21 cellular contexts compared by ENCODE assay signal in the genomic region with DNA sequence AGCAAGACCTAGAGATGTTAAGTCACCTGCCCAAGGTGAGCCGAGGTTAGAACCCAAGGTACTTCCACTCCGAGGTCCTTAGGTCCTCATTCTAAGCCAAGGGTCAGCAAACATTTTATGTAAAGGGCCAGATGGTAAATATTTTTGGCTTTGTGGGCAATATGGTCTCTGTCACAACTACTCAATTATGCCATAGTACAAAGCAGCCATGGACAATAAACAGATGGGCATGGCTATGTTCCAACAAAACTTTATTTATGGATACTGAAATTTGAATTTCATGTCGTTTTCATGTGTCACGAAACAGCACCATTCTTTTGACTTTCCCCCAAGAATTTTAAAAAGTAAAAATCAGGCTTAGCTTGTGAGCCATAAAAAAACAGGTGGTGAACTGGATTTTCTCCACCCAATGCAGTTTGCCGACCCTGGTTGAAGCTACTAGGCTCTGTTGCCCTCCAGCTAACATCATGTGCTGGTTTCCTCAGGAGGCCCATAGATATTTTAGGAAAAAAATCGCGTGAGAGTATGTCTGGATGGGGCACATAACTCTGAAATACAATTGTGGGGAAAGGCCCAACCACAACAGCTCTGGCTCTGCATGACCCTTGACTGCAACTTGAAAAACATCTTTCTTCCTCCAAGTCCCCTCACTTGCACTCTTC. TPM values are rescaled to one million over a fixed set of nuclear protein-coding genes. Genes with fewer than 3 reads are reported as not detected.
DNase-seq lines count a peak whose midpoint lies in the region; ATAC-seq, FAIRE-seq and TF ChIP-seq lines count a peak whose summit lies in the region.
"Had no signal": no experiment of that assay in that cellular context is flagged by ENCODE, and none has a peak within 500 bp of the region (broad histone marks: within the 10 kb centered on the region; RNA-seq: fewer than 3 reads in every experiment).

No MANE protein-coding gene starts in this region.

- ATAC-seq in GM12878: peak; percentile 83
- peak; percentile 62 for ATAC-seq in stimulated activated naive CD8-positive, alpha-beta T cell treated with anti-CD3 and anti-CD28 coated beads, Interleukin-15, amount 100 ng/mL, for 72 hours
- ATAC-seq in GM18502 (IDR thresholded peaks at IDR 0.05; ENCODE audit: poor library complexity, unreplicated experiment): no peak

- H3K27ac Mint-ChIP-seq in stimulated activated naive CD8-positive, alpha-beta T cell treated with anti-CD3 and anti-CD28 coated beads, Interleukin-15, amount 100 ng/mL, for 72 hours: peak overlapping the region in 1 of 2 donors; percentile 66
- H3K27ac Mint-ChIP-seq in activated CD4-positive, alpha-beta memory T cell treated with anti-CD3 and anti-CD28 coated beads for 36 hours: no peak overlapping the region
- H3K27ac Mint-ChIP-seq: neural progenitor cell had no signal

- SMC1A ChIA-PET in GM12878 (lab: Charles Lee; ENCODE audit: uncharacterized antibody, unreplicated experiment): interaction anchor here (0.7 to 8.9 kb wide), 7 partner anchors 10 to 26 kb away, joined by 3 to 62 read pairs (median 16); no protein-coding TSS in a partner anchor

- peaks cover 85% of the 10 kb centered on the region for H3K79me2 ChIP-seq in mammary epithelial cell (ENCODE audit: insufficient read depth, low read length)
- peaks cover 15% of the 10 kb centered on the region for H3K79me2 ChIP-seq in GM12878 (ENCODE audit: control insufficient read depth, insufficient read depth, low read length)

- H3K4me1 ChIP-seq in mammary epithelial cell (ENCODE audit: insufficient read depth, low read length) (peaks cover 7% of the 10 kb centered on the region), breast epithelium (no peaks in the 10 kb centered on the region), GM12878 (ENCODE audit: control insufficient read depth, insufficient read depth, low read length) (peaks cover 13% of the 10 kb centered on the region)
- H3K4me1 ChIP-seq: neural progenitor cell had no signal

- intact Hi-C loops in mammary epithelial cell (cut with micrococcal nuclease) (no loop called here), breast epithelium (cut with DNase I; ENCODE audit: low total_unique reads) (no loop called here), GM12878 (cut with micrococcal nuclease; ENCODE audit: unreplicated experiment) (loop anchor here (1.0 kb wide), 1 partner anchor 11 kb away; no protein-coding TSS in a partner anchor)
- intact Hi-C loops in activated CD4-positive, alpha-beta memory T cell treated with anti-CD3 and anti-CD28 coated beads for 36 hours (cut with micrococcal nuclease): no loop called here

- FAIRE-seq in GM12878 (lab: Jason Lieb, UNC): peak; percentile 18
- FAIRE-seq: D721Med, H1, HTR-8/SVneo had no signal

- in situ Hi-C loops in mammary epithelial cell (cut with MboI; ENCODE audit: low sequenced_read_pairs in 2 of 2) (no loop called here), GM12878 (cut with MboI) (no loop called here)

- H3K4me3 ChIP-seq in mammary epithelial cell (replicated peaks in 1 of 3; ENCODE audit: insufficient read depth in 1 of 3, low read depth in 2 of 3, low read length in 3 of 3) (no peak overlapping the region), breast epithelium (no peak overlapping the region), GM12878 (no peak overlapping the region)
- H3K4me3 ChIP-seq: lung, neural progenitor cell, tibial nerve had no signal

- no peak for TF ChIP-seq POLR2A in breast epithelium (IDR thresholded peaks at IDR 0.05)
- no peak for TF ChIP-seq POLR2A in GM12878 (IDR thresholded peaks at IDR 0.05; ENCODE audit: low read depth, low read length)

- H4K20me1 ChIP-seq in mammary epithelial cell (ENCODE audit: insufficient read depth, low read length): no peaks in the 10 kb centered on the region
- no peaks in the 10 kb centered on the region for H4K20me1 ChIP-seq in GM12878 (ENCODE audit: control insufficient read depth, insufficient read depth)

- no peak for DNase-seq in mammary epithelial cell
- no peak for DNase-seq in breast epithelium (ENCODE audit: low spot score in 2 of 2)
- DNase-seq in SIG-M5 (lab: John Stamatoyannopoulos, UW): peak; percentile 7
- no peak for DNase-seq in GM12878 (ENCODE audit: low read depth, low spot score)
- DNase-seq in stimulated activated naive CD8-positive, alpha-beta T cell treated with anti-CD3 and anti-CD28 coated beads, Interleukin-15, amount 100 ng/mL, for 72 hours: no peak
- DNase-seq in activated CD4-positive, alpha-beta memory T cell treated with anti-CD3 and anti-CD28 coated beads for 36 hours: no peak
- no peak for DNase-seq in central memory CD4-positive, alpha-beta T cell
- DNase-seq: activated CD4-positive, alpha-beta T cell treated with anti-CD3 and anti-CD28 coated beads, Interleukin-2, amount 50 U/mL, for 1 hour; activated effector memory CD4-positive, alpha-beta T cell treated with Interleukin-2 at 50 U/mL for 16 hours; foreskin fibroblast; NCI-H2029; NCI-H748 treated with DMSO at 0.1 percent for 48 hours; T1000 had no signal

- no peak overlapping the region for H3K4me2 ChIP-seq in mammary epithelial cell (ENCODE audit: insufficient read depth, low read depth, low read length)
- H3K4me2 ChIP-seq in GM12878 (ENCODE audit: control insufficient read depth, insufficient read depth): peak overlapping the region; percentile 20; the same call in 1 of the 2 replicates
- H3K4me2 ChIP-seq: neural progenitor cell had no signal

- no peaks in the 10 kb centered on the region for H3K27me3 Mint-ChIP-seq in stimulated activated naive CD8-positive, alpha-beta T cell treated with anti-CD3 and anti-CD28 coated beads, Interleukin-15, amount 100 ng/mL, for 72 hours
- no peaks in the 10 kb centered on the region for H3K27me3 Mint-ChIP-seq in activated CD4-positive, alpha-beta memory T cell treated with anti-CD3 and anti-CD28 coated beads for 36 hours

- no peak overlapping the region for H2AFZ ChIP-seq in mammary epithelial cell (ENCODE audit: low read depth, low read length)
- H2AFZ ChIP-seq in GM12878 (ENCODE audit: control insufficient read depth, low read depth, low read length): no peak overlapping the region
- H2AFZ ChIP-seq: neural progenitor cell had no signal

- TSS peak; percentile 7 for BruUV-seq in mammary epithelial cell (replicated peaks; lab: Mats Ljungman, UMichigan)
- TSS peak; percentile 30 for BruUV-seq in GM12878 (replicated peaks; lab: Mats Ljungman, UMichigan)

- POLR2A ChIA-PET in GM12878 (lab: Charles Lee): interaction anchor here (0.7 to 1.9 kb wide), 7 partner anchors 9 to 48 kb away, joined by 3 to 9 read pairs (median 5); no protein-coding TSS in a partner anchor
- POLR2A ChIA-PET in activated CD4-positive, alpha-beta memory T cell treated with anti-CD3 and anti-CD28 coated beads for 36 hours (lab: Charles Lee): no interaction called here

- no peaks in the 10 kb centered on the region for H3K27me3 ChIP-seq in mammary epithelial cell (ENCODE audit: insufficient read depth, low read length)
- no peaks in the 10 kb centered on the region for H3K27me3 ChIP-seq in breast epithelium
- H3K27me3 ChIP-seq in GM12878 (replicated peaks in 1 of 2; ENCODE audit: control insufficient read depth in 2 of 2, insufficient read depth in 2 of 2, low read length in 1 of 2): no peaks in the 10 kb centered on the region
- H3K27me3 ChIP-seq: neural progenitor cell, tibial nerve had no signal

- peak; percentile 75 to 88; a peak in 3 of 4 replicates for TF ChIP-seq EP300 in GM12878 (IDR thresholded peaks at IDR 0.05; ENCODE audit: borderline replicate concordance in 1 of 2, control insufficient read depth in 1 of 2, low read depth in 2 of 2, low read length in 2 of 2)

- peaks cover 26% of the 10 kb centered on the region for H3K36me3 Mint-ChIP-seq in activated CD4-positive, alpha-beta memory T cell treated with anti-CD3 and anti-CD28 coated beads for 36 hours
- H3K36me3 Mint-ChIP-seq: neural progenitor cell had no signal

- TF ChIP-seq RAD21 in GM12878 (IDR thresholded peaks at IDR 0.05; ENCODE audit: insufficient read depth, low read depth, low read length): no peak

- H3K9me3 ChIP-seq in mammary epithelial cell (replicated peaks; ENCODE audit: insufficient read depth, low read length): no peaks in the 10 kb centered on the region
- no peaks in the 10 kb centered on the region for H3K9me3 ChIP-seq in breast epithelium
- no peaks in the 10 kb centered on the region for H3K9me3 ChIP-seq in GM12878 (replicated peaks; ENCODE audit: control insufficient read depth, insufficient read depth, low read length)
- H3K9me3 ChIP-seq: tibial nerve had no signal

- H3K4me3 Mint-ChIP-seq in stimulated activated naive CD8-positive, alpha-beta T cell treated with anti-CD3 and anti-CD28 coated beads, Interleukin-15, amount 100 ng/mL, for 72 hours: peak overlapping the region; percentile 10 to 25
- no peak overlapping the region for H3K4me3 Mint-ChIP-seq in activated CD4-positive, alpha-beta memory T cell treated with anti-CD3 and anti-CD28 coated beads for 36 hours
- H3K4me3 Mint-ChIP-seq: neural progenitor cell had no signal

- TF ChIP-seq CTCF in mammary epithelial cell (conservative IDR thresholded peaks at IDR 0.05 in 1 of 2, IDR thresholded peaks at IDR 0.05 in 1 of 2; ENCODE audit: extremely low read depth in 1 of 2, insufficient read depth in 1 of 2, low read depth in 1 of 2, low read length in 2 of 2) (no peak), breast epithelium (IDR thresholded peaks at IDR 0.05) (no peak), GM12878 (IDR thresholded peaks at IDR 0.05 in 2 of 3, conservative IDR thresholded peaks at IDR 0.05 in 1 of 3; ENCODE audit: control insufficient read depth in 2 of 3, extremely low read depth in 1 of 3, insufficient read depth in 1 of 3, low read depth in 3 of 3, low read length in 3 of 3) (no peak)

- H3K27ac ChIP-seq in mammary epithelial cell (ENCODE audit: insufficient read depth, low read depth, low read length) (no peak overlapping the region), breast epithelium (no peak overlapping the region), GM12878 (ENCODE audit: control insufficient read depth, insufficient read depth) (0 out of 2 replicates have a peak overlapping the region, but pooled peaks have one; percentile 45)
- H3K27ac ChIP-seq: neural progenitor cell, RWPE1, tibial nerve had no signal

- WGBS in mammary epithelial cell (ENCODE audit: low coverage, missing lambda C conversion rate): 96% methylated on average over 7 of the region's 7 CpGs
- WGBS in GM12878 (ENCODE audit: insufficient coverage, insufficient replicate concordance, low lambda C conversion rate, missing lambda C conversion rate): 46% methylated on average over 7 of the region's 7 CpGs

- H3K9ac ChIP-seq in mammary epithelial cell (ENCODE audit: insufficient read depth, low read length): no peak overlapping the region
- H3K9ac ChIP-seq in GM12878 (ENCODE audit: control insufficient read depth, insufficient read depth, low read length): no peak overlapping the region
- H3K9ac ChIP-seq: neural progenitor cell had no signal

- H3K36me3 ChIP-seq in mammary epithelial cell (ENCODE audit: insufficient read depth, low read length) (peaks cover 21% of the 10 kb centered on the region), breast epithelium (no peaks in the 10 kb centered on the region), GM12878 (ENCODE audit: control insufficient read depth in 2 of 2, insufficient read depth in 2 of 2, low read length in 1 of 2) (peaks cover 12 to 16% of the 10 kb centered on the region in 2 experiments; a peak in 3 of 4 replicates)
- H3K36me3 ChIP-seq: neural progenitor cell had no signal

- RAD21 ChIA-PET in GM12878 (lab: Charles Lee; ENCODE audit: unreplicated experiment): interaction anchor here (0.8 to 15.5 kb wide), 6 partner anchors 14 to 51 kb away, joined by 3 to 245 read pairs (median 6); a partner anchor contains a TSS

- peaks cover 84% of the 10 kb centered on the region for H3K4me1 Mint-ChIP-seq in stimulated activated naive CD8-positive, alpha-beta T cell treated with anti-CD3 and anti-CD28 coated beads, Interleukin-15, amount 100 ng/mL, for 72 hours
- peaks cover 75% of the 10 kb centered on the region for H3K4me1 Mint-ChIP-seq in activated CD4-positive, alpha-beta memory T cell treated with anti-CD3 and anti-CD28 coated beads for 36 hours (ENCODE audit: low read depth)

- CTCF ChIA-PET in mammary epithelial cell (lab: Charles Lee; ENCODE audit: low non-redundant PET): no interaction called here
- CTCF ChIA-PET in GM12878 (lab: Yijun Ruan, JAX): interaction anchor here (0.6 to 2.7 kb wide), 6 partner anchors 10 to 84 kb away, joined by 3 to 17 read pairs (median 4); no protein-coding TSS in a partner anchor
- CTCF ChIA-PET in activated CD4-positive, alpha-beta memory T cell treated with anti-CD3 and anti-CD28 coated beads for 36 hours (lab: Charles Lee): interaction anchor here (0.9 kb wide), 1 partner anchor 8 kb away, joined by 3 read pairs; no protein-coding TSS in a partner anchor

- dilution Hi-C loops in mammary epithelial cell (cut with HindIII; ENCODE audit: low sequenced_read_pairs): loop anchor here (10.0 kb wide), 1 partner anchor 602 kb away; no protein-coding TSS in a partner anchor

- no peaks in the 10 kb centered on the region for H3K9me3 Mint-ChIP-seq in stimulated activated naive CD8-positive, alpha-beta T cell treated with anti-CD3 and anti-CD28 coated beads, Interleukin-15, amount 100 ng/mL, for 72 hours
- H3K9me3 Mint-ChIP-seq in activated CD4-positive, alpha-beta memory T cell treated with anti-CD3 and anti-CD28 coated beads for 36 hours: no peaks in the 10 kb centered on the region
- H3K9me3 Mint-ChIP-seq: neural progenitor cell had no signal

RNA-seq across cellular contexts. Expression of a gene that starts 28.7 kb away (rescaled TPM):
- total RNA-seq in mammary epithelial cell: 10 to 100 TPM; 17.5 to 43.7 TPM
- polyA plus RNA-seq in mammary epithelial cell: 30.8 TPM
- 44.5 TPM for polyA minus RNA-seq in mammary epithelial cell
- total RNA-seq in breast epithelium: 10 to 100 TPM; 11.0 to 45.4 (median 25.2) TPM
- total RNA-seq in GM12878 (2013; cell fraction: nucleolus; rRNA removed): 48.9 and 50.4 TPM in 2 replicates
- total RNA-seq in GM12878 (2014; rRNA removed): 39.9 and 42.2 TPM in 2 replicates
- total RNA-seq in GM12878 (2014; rRNA removed; fragmentation: Illumina TruSeq; extraction: Trizol): 59.3 and 61.0 TPM in 2 replicates
- total RNA-seq in GM12878 (2021): 69.5 and 70.6 TPM in 2 replicates
- polyA plus RNA-seq in GM12878 (2011; ENCODE audit: low read depth): 6.4 TPM
- polyA plus RNA-seq in GM12878 (2011; rRNA removed): 49.8 and 53.2 TPM in 2 replicates
- polyA plus RNA-seq in GM12878 (2011; cell fraction: cytosol; rRNA removed): 51.8 and 54.6 TPM in 2 replicates
- 34.9 and 46.0 TPM in 2 replicates for polyA plus RNA-seq in GM12878 (2011; cell fraction: nucleus; rRNA removed)
- polyA plus RNA-seq in GM12878 (2012): 7.9 and 9.1 TPM in 2 replicates
- 78.7 and 82.6 TPM in 2 replicates for polyA plus RNA-seq in GM12878 (2014; fragmentation: Illumina TruSeq; extraction: Trizol)
- 10 to 100 TPM; 21.8 to 31.1 TPM for polyA plus RNA-seq in GM12878 (2014; fragmentation: Nextera tagmentation; extraction: Ambion mirVana)
- 45.2 and 45.4 TPM in 2 replicates for polyA plus RNA-seq in GM12878 (2014; rRNA removed)
- polyA plus RNA-seq in GM12878 (2016; fragmentation: Nextera tagmentation; extraction: Ambion mirVana): 10 to 100 TPM; 68.9 to 74.5 TPM
- 70.3 and 91.3 TPM in 2 replicates for polyA minus RNA-seq in GM12878 (2011; rRNA and poly(A)+ RNA removed)
- polyA minus RNA-seq in GM12878 (2011; cell fraction: cytosol; rRNA and poly(A)+ RNA removed): 25.4 and 31.2 TPM in 2 replicates
- 20.1 and 37.3 TPM in 2 replicates for polyA minus RNA-seq in GM12878 (2011; cell fraction: nucleus; rRNA and poly(A)+ RNA removed)
- total RNA-seq in activated CD4-positive, alpha-beta memory T cell treated with anti-CD3 and anti-CD28 coated beads for 36 hours: 10 to 100 TPM; 28.0 to 31.5 TPM
